30 cellular contexts compared by ENCODE assay signal in the genomic region with DNA sequence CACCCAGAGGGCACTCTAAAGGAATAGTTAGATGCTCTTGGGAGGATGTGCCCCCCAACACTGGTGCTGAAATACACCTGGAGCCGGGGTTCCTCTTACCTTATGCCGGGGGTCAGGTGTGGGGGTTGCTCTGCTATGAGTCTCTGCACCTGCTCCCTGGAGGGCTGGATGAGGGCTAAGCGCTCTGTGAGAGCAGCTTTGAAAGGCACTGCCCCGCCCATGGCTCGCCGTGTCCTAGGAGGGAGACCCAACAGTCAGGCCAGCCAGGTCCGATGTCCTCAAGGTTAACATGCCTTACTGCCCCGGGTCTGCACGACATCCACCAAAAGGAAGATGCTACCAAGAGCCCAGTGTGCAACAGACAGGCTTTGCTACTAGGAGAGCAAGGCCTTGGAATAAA.
"Had no signal": no experiment of that assay in that cellular context is flagged by ENCODE, and none has a peak within 500 bp of the region (broad histone marks: within the 10 kb centered on the region; RNA-seq: fewer than 3 reads in every experiment).

No MANE protein-coding gene starts in this region.

- H2AFZ ChIP-seq: hepatocyte, neural progenitor cell had no signal

- H3K4me1 ChIP-seq: left lung, lower lobe of right lung, neural progenitor cell, pancreas, prostate gland, sigmoid colon, tibial nerve, upper lobe of left lung had no signal

- H3K27ac ChIP-seq: heart right ventricle, left lung, lower lobe of right lung, neural progenitor cell, neutrophil, pancreas, prostate gland, sigmoid colon, tibial nerve, upper lobe of left lung had no signal

- H3K27me3 ChIP-seq: heart right ventricle, hepatocyte, left lung, neural progenitor cell, neutrophil, pancreas, sigmoid colon, tibial nerve, upper lobe of left lung had no signal

- H3K4me2 ChIP-seq: hepatocyte, neural progenitor cell had no signal

- DNase-seq: heart right ventricle; islet precursor cell; kidney glomerular epithelial cell; left cardiac atrium; left lung; lower lobe of right lung; mammary epithelial cell; mesenchymal stem cell; naive B cell; natural killer cell; nephron progenitor cell; occipital lobe; pancreas; retina; right cardiac atrium; sigmoid colon; stimulated activated CD4-positive, alpha-beta T cell treated with anti-CD3 and anti-CD28 coated beads, Interleukin-1b, Interleukin-23, amount 100 ng/mL, for 48 hours; stimulated activated CD4-positive, alpha-beta T cell treated with anti-CD3 and anti-CD28 coated beads, Interleukin-2, amount 100 ng/mL, for 48 hours; stimulated activated CD4-positive, alpha-beta T cell treated with anti-CD3 and anti-CD28 coated beads, Interleukin-4, amount 100 ng/mL, for 4 hours; stimulated activated CD8-positive, alpha-beta memory T cell treated with anti-CD3 and anti-CD28 coated beads, Interleukin-4, amount 100 ng/mL, for 48 hours; stimulated activated naive CD4-positive, alpha-beta T cell treated with Interleukin-2 at 50 U/mL for 16 hours; stimulated activated naive CD8-positive, alpha-beta T cell treated with anti-CD3 and anti-CD28 coated beads, Interleukin-15, amount 100 ng/mL, for 72 hours; substantia nigra had no signal

- H3K9me3 ChIP-seq: heart right ventricle, left lung, lower lobe of right lung, neutrophil, pancreas, prostate gland, sigmoid colon, tibial nerve, upper lobe of left lung had no signal

- ATAC-seq: heart right ventricle; left cardiac atrium; left lung; lower lobe of right lung; natural killer cell; pancreas; right cardiac atrium; stimulated activated memory B cell treated with anti-CD40 and anti-IgM and Interleukin-4, amounts not matched to agents 10 μg/mL and 1 μg/mL and 100 μg/mL, for 72 hours; stimulated activated naive CD8-positive, alpha-beta T cell treated with anti-CD3 and anti-CD28 coated beads, Interleukin-15, amount 100 ng/mL, for 72 hours had no signal

- H3K4me3 ChIP-seq: heart right ventricle, hepatocyte, left lung, lower lobe of right lung, neural progenitor cell, pancreas, prostate gland, sigmoid colon, tibial nerve, upper lobe of left lung had no signal

- H3K36me3 ChIP-seq: neural progenitor cell, neutrophil, prostate gland had no signal

- H3K9ac ChIP-seq: neural progenitor cell had no signal
